ENCODE assay signal across 10 cellular contexts in genomic region chr9:122188369-122188768, GRCh38. TPM values are rescaled to one million over a fixed set of nuclear protein-coding genes. Genes with fewer than 3 reads are reported as not detected.
"Had no signal": no experiment of that assay in that cellular context is flagged by ENCODE, and none has a peak within 500 bp of the region (broad histone marks: within the 10 kb centered on the region; RNA-seq: fewer than 3 reads in every experiment).

No MANE protein-coding gene starts in this region.

- H3K27ac ChIP-seq: GM23248, HL-60 had no signal

- H3K9ac ChIP-seq: GM23248 had no signal

- H3K36me3 ChIP-seq: HAP-1 had no signal

- H3K9me3 ChIP-seq: HAP-1 had no signal

- H2AFZ ChIP-seq: GM23248 had no signal

- FAIRE-seq: H54, K562 had no signal

- DNase-seq: GM23248, GOT3, HFFc6, IMR-90, KG1 had no signal

- H3K4me3 ChIP-seq: GM23248, HAP-1, K562 had no signal

RNA-seq across cellular contexts. Expression of gene MORN5, which starts 28.7 kb away (rescaled TPM):
- total RNA-seq: GM23248, HFFc6, HT1080, IMR-90, K562 had no signal
- polyA plus RNA-seq: GM23248, IMR-90, K562 had no signal

RNA-seq across cellular contexts. Expression of gene LHX6, which starts 40.4 kb away (rescaled TPM):
- total RNA-seq: GM23248, HFFc6 had no signal
- polyA plus RNA-seq: GM23248 had no signal
